Comparison of ENCODE assay signal across 1 cellular context in the genomic region with DNA sequence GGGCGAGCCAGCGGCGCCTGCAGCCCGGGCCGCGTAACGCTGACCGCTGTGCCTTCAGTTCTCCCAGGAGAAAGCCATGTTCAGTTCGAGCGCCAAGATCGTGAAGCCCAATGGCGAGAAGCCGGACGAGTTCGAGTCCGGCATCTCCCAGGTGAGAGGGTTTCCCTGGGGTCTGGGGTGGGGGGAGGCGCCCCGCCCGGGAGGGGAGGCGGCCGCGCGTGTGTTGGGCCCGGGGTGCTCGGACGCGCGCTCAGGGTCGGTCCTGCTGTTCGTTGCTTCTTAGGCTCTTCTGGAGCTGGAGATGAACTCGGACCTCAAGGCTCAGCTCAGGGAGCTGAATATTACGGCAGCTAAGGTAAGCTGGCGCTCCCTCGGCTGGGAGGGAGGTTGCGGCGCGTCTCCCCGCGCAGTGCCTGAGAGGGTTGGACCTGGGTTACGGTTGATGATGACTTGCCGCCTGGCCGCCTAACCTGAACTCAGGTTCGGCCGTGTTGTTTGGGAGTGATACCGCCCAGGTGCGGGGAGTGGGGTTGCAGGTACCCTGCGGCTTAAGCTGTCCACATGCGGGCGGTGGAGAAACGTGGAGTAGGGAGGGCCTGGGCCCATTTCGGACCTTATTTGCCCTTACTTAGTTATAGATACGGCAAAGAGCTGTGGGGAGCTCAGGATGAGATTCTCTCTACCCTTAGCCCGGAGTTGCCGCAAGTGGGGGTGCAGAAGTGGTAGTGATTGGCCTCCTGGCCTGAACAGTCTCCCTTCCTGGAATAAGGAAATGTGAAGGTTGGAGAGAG.
TF ChIP-seq lines count a peak whose summit lies in the region.

No MANE protein-coding gene starts in this region.

TF ChIP-seq in HepG2, 621 proteins besides CTCF, POLR2A, EP300 and RAD21 (continued from another document and continues in another):
- TF ChIP-seq SP5 (CRISPR knock-in tag; IDR thresholded peaks at IDR 0.05; ENCODE audit: borderline replicate concordance, low read depth) (no peak), ZFP41 (CRISPR knock-in tag; IDR thresholded peaks at IDR 0.05; ENCODE audit: borderline replicate concordance) (no peak), ZNF143 (CRISPR knock-in tag; IDR thresholded peaks at IDR 0.05) (no peak), ARNTL (CRISPR knock-in tag; IDR thresholded peaks at IDR 0.05) (no peak), SNAPC2 (CRISPR knock-in tag; IDR thresholded peaks at IDR 0.05) (no peak), POLR2G (IDR thresholded peaks at IDR 0.05; ENCODE audit: low read depth, low read length) (peak; percentile 57; the same call in 1 of the 2 replicates), ZNF441 (CRISPR knock-in tag; IDR thresholded peaks at IDR 0.05; ENCODE audit: borderline replicate concordance) (no peak), ZFP36L1 (CRISPR knock-in tag; IDR thresholded peaks at IDR 0.05) (no peak), ZMAT3 (CRISPR knock-in tag; conservative IDR thresholded peaks at IDR 0.05) (0 out of 2 replicates have a peak, but pooled peaks have one; percentile 10), ZFP82 (CRISPR knock-in tag; IDR thresholded peaks at IDR 0.05; ENCODE audit: borderline replicate concordance) (peak; percentile 73; the same call in 1 of the 2 replicates), PPARG (CRISPR knock-in tag; conservative IDR thresholded peaks at IDR 0.05) (no peak), ZZZ3 (CRISPR knock-in tag; IDR thresholded peaks at IDR 0.05; ENCODE audit: borderline replicate concordance) (no peak), MTA3 (CRISPR knock-in tag; IDR thresholded peaks at IDR 0.05) (no peak), RFX1 (IDR thresholded peaks at IDR 0.05) (no peak), TGIF2 (CRISPR knock-in tag; IDR thresholded peaks at IDR 0.05) (no peak; the same call in 1 of the 2 replicates), SSRP1 (CRISPR knock-in tag; IDR thresholded peaks at IDR 0.05) (no peak), ZNF460 (CRISPR knock-in tag; IDR thresholded peaks at IDR 0.05; ENCODE audit: borderline replicate concordance) (no peak), ELF4 (CRISPR knock-in tag; IDR thresholded peaks at IDR 0.05; ENCODE audit: borderline replicate concordance) (no peak), FOXO1 (CRISPR knock-in tag; IDR thresholded peaks at IDR 0.05) (peak; percentile 62), CCAR2 (optimal IDR thresholded peaks at IDR 0.05; ENCODE audit: low read depth, low read length) (no peak), NFYB (CRISPR knock-in tag; IDR thresholded peaks at IDR 0.05) (0 out of 2 replicates have a peak, but pooled peaks have one; percentile 12)
- TF ChIP-seq, protein P1, sequence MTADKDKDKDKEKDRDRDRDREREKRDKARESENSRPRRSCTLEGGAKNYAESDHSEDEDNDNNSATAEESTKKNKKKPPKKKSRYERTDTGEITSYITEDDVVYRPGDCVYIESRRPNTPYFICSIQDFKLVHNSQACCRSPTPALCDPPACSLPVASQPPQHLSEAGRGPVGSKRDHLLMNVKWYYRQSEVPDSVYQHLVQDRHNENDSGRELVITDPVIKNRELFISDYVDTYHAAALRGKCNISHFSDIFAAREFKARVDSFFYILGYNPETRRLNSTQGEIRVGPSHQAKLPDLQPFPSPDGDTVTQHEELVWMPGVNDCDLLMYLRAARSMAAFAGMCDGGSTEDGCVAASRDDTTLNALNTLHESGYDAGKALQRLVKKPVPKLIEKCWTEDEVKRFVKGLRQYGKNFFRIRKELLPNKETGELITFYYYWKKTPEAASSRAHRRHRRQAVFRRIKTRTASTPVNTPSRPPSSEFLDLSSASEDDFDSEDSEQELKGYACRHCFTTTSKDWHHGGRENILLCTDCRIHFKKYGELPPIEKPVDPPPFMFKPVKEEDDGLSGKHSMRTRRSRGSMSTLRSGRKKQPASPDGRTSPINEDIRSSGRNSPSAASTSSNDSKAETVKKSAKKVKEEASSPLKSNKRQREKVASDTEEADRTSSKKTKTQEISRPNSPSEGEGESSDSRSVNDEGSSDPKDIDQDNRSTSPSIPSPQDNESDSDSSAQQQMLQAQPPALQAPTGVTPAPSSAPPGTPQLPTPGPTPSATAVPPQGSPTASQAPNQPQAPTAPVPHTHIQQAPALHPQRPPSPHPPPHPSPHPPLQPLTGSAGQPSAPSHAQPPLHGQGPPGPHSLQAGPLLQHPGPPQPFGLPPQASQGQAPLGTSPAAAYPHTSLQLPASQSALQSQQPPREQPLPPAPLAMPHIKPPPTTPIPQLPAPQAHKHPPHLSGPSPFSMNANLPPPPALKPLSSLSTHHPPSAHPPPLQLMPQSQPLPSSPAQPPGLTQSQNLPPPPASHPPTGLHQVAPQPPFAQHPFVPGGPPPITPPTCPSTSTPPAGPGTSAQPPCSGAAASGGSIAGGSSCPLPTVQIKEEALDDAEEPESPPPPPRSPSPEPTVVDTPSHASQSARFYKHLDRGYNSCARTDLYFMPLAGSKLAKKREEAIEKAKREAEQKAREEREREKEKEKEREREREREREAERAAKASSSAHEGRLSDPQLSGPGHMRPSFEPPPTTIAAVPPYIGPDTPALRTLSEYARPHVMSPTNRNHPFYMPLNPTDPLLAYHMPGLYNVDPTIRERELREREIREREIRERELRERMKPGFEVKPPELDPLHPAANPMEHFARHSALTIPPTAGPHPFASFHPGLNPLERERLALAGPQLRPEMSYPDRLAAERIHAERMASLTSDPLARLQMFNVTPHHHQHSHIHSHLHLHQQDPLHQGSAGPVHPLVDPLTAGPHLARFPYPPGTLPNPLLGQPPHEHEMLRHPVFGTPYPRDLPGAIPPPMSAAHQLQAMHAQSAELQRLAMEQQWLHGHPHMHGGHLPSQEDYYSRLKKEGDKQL (CRISPR knock-in tag; IDR thresholded peaks at IDR 0.05; ENCODE audit: low read depth): no peak
- TF ChIP-seq, protein P2, sequence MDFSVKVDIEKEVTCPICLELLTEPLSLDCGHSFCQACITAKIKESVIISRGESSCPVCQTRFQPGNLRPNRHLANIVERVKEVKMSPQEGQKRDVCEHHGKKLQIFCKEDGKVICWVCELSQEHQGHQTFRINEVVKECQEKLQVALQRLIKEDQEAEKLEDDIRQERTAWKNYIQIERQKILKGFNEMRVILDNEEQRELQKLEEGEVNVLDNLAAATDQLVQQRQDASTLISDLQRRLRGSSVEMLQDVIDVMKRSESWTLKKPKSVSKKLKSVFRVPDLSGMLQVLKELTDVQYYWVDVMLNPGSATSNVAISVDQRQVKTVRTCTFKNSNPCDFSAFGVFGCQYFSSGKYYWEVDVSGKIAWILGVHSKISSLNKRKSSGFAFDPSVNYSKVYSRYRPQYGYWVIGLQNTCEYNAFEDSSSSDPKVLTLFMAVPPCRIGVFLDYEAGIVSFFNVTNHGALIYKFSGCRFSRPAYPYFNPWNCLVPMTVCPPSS (IDR thresholded peaks at IDR 0.05): no peak
- TF ChIP-seq, protein P3, sequence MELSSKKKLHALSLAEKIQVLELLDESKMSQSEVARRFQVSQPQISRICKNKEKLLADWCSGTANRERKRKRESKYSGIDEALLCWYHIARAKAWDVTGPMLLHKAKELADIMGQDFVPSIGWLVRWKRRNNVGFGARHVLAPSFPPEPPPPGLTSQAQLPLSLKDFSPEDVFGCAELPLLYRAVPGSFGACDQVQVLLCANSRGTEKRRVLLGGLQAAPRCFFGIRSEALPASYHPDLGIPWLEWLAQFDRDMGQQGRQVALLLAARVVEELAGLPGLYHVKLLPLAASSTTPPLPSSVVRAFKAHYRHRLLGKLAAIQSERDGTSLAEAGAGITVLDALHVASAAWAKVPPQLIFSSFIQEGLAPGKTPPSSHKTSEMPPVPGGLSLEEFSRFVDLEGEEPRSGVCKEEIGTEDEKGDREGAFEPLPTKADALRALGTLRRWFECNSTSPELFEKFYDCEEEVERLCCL (CRISPR knock-in tag; IDR thresholded peaks at IDR 0.05; ENCODE audit: borderline replicate concordance): no peak
- TF ChIP-seq, protein P4, sequence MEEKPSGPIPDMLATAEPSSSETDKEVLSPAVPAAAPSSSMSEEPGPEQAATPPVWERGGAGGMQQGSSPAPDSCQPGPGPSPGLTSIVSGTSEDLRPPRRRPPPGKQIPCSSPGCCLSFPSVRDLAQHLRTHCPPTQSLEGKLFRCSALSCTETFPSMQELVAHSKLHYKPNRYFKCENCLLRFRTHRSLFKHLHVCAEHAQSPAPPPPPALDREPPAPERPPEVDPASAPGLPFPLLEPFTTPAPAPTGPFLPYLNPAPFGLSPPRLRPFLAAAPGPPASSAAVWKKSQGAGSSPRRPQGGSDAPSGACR (CRISPR knock-in tag; IDR thresholded peaks at IDR 0.05): no peak
- TF ChIP-seq, protein P5, sequence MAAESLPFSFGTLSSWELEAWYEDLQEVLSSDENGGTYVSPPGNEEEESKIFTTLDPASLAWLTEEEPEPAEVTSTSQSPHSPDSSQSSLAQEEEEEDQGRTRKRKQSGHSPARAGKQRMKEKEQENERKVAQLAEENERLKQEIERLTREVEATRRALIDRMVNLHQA (CRISPR knock-in tag; IDR thresholded peaks at IDR 0.05): no peak
- TF ChIP-seq, protein P6, sequence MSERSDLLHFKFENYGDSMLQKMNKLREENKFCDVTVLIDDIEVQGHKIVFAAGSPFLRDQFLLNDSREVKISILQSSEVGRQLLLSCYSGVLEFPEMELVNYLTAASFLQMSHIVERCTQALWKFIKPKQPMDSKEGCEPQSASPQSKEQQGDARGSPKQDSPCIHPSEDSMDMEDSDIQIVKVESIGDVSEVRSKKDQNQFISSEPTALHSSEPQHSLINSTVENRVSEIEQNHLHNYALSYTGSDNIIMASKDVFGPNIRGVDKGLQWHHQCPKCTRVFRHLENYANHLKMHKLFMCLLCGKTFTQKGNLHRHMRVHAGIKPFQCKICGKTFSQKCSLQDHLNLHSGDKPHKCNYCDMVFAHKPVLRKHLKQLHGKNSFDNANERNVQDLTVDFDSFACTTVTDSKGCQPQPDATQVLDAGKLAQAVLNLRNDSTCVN (CRISPR knock-in tag; IDR thresholded peaks at IDR 0.05; ENCODE audit: borderline replicate concordance): peak; percentile 58; the same call in 1 of the 2 replicates
- TF ChIP-seq, protein P7, sequence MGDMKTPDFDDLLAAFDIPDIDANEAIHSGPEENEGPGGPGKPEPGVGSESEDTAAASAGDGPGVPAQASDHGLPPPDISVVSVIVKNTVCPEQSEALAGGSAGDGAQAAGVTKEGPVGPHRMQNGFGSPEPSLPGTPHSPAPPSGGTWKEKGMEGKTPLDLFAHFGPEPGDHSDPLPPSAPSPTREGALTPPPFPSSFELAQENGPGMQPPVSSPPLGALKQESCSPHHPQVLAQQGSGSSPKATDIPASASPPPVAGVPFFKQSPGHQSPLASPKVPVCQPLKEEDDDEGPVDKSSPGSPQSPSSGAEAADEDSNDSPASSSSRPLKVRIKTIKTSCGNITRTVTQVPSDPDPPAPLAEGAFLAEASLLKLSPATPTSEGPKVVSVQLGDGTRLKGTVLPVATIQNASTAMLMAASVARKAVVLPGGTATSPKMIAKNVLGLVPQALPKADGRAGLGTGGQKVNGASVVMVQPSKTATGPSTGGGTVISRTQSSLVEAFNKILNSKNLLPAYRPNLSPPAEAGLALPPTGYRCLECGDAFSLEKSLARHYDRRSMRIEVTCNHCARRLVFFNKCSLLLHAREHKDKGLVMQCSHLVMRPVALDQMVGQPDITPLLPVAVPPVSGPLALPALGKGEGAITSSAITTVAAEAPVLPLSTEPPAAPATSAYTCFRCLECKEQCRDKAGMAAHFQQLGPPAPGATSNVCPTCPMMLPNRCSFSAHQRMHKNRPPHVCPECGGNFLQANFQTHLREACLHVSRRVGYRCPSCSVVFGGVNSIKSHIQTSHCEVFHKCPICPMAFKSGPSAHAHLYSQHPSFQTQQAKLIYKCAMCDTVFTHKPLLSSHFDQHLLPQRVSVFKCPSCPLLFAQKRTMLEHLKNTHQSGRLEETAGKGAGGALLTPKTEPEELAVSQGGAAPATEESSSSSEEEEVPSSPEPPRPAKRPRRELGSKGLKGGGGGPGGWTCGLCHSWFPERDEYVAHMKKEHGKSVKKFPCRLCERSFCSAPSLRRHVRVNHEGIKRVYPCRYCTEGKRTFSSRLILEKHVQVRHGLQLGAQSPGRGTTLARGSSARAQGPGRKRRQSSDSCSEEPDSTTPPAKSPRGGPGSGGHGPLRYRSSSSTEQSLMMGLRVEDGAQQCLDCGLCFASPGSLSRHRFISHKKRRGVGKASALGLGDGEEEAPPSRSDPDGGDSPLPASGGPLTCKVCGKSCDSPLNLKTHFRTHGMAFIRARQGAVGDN (CRISPR knock-in tag; IDR thresholded peaks at IDR 0.05): peak; percentile 50; the same call in 1 of the 2 replicates
- TF ChIP-seq, protein P8, sequence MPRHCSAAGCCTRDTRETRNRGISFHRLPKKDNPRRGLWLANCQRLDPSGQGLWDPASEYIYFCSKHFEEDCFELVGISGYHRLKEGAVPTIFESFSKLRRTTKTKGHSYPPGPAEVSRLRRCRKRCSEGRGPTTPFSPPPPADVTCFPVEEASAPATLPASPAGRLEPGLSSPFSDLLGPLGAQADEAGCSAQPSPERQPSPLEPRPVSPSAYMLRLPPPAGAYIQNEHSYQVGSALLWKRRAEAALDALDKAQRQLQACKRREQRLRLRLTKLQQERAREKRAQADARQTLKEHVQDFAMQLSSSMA (CRISPR knock-in tag; IDR thresholded peaks at IDR 0.05): no peak
- TF ChIP-seq, protein P9, sequence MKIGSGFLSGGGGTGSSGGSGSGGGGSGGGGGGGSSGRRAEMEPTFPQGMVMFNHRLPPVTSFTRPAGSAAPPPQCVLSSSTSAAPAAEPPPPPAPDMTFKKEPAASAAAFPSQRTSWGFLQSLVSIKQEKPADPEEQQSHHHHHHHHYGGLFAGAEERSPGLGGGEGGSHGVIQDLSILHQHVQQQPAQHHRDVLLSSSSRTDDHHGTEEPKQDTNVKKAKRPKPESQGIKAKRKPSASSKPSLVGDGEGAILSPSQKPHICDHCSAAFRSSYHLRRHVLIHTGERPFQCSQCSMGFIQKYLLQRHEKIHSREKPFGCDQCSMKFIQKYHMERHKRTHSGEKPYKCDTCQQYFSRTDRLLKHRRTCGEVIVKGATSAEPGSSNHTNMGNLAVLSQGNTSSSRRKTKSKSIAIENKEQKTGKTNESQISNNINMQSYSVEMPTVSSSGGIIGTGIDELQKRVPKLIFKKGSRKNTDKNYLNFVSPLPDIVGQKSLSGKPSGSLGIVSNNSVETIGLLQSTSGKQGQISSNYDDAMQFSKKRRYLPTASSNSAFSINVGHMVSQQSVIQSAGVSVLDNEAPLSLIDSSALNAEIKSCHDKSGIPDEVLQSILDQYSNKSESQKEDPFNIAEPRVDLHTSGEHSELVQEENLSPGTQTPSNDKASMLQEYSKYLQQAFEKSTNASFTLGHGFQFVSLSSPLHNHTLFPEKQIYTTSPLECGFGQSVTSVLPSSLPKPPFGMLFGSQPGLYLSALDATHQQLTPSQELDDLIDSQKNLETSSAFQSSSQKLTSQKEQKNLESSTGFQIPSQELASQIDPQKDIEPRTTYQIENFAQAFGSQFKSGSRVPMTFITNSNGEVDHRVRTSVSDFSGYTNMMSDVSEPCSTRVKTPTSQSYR (CRISPR knock-in tag; IDR thresholded peaks at IDR 0.05; ENCODE audit: borderline replicate concordance): no peak
- TF ChIP-seq, protein P10, sequence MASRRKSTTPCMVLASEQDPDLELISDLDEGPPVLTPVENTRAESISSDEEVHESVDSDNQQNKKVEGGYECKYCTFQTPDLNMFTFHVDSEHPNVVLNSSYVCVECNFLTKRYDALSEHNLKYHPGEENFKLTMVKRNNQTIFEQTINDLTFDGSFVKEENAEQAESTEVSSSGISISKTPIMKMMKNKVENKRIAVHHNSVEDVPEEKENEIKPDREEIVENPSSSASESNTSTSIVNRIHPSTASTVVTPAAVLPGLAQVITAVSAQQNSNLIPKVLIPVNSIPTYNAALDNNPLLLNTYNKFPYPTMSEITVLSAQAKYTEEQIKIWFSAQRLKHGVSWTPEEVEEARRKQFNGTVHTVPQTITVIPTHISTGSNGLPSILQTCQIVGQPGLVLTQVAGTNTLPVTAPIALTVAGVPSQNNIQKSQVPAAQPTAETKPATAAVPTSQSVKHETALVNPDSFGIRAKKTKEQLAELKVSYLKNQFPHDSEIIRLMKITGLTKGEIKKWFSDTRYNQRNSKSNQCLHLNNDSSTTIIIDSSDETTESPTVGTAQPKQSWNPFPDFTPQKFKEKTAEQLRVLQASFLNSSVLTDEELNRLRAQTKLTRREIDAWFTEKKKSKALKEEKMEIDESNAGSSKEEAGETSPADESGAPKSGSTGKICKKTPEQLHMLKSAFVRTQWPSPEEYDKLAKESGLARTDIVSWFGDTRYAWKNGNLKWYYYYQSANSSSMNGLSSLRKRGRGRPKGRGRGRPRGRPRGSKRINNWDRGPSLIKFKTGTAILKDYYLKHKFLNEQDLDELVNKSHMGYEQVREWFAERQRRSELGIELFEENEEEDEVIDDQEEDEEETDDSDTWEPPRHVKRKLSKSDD (CRISPR knock-in tag; IDR thresholded peaks at IDR 0.05; ENCODE audit: low read depth): no peak
